Comparison of ENCODE assay signal across 8 cellular contexts in the genomic region with DNA sequence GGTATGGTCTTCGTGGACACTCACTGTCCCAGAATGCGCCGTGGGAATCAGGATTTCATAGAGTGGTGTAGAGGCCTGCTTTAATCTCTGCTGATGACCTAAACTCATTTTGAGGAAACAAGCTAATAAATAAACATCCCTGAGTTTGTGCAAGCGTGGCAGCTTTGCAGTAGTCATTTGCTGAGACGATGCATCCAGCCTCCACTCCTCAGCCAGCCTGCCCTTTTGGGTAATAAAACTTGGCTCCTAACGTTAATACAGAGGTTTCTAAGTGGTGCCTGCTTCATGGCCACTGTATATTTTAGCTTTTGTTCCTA. TPM values are rescaled to one million over a fixed set of nuclear protein-coding genes. Genes with fewer than 3 reads are reported as not detected.
DNase-seq lines count a peak whose midpoint lies in the region; ATAC-seq, FAIRE-seq and TF ChIP-seq lines count a peak whose summit lies in the region.

No MANE protein-coding gene starts in this region.

- no peaks in the 10 kb centered on the region for H3K36me3 ChIP-seq in right atrium auricular region
- no peaks in the 10 kb centered on the region for H3K36me3 ChIP-seq in astrocyte (ENCODE audit: insufficient read depth, low read length)
- peaks cover 0 to under 1% of the 10 kb centered on the region in 2 experiments for H3K36me3 ChIP-seq in mesenchymal stem cell (ENCODE audit: control insufficient read depth in 1 of 2, insufficient read depth in 2 of 2, low read depth in 1 of 2, low read length in 2 of 2)

- no peak overlapping the region for H4K91ac ChIP-seq in mesenchymal stem cell (ENCODE audit: low read length)

- peak overlapping the region; percentile 90 for H3K4me2 ChIP-seq in astrocyte (ENCODE audit: low read length)
- H3K4me2 ChIP-seq in mesenchymal stem cell (ENCODE audit: low read length, poor library complexity, severe bottlenecking): peak overlapping the region; percentile 89

- H3K23ac ChIP-seq in mesenchymal stem cell (ENCODE audit: low read length in 2 of 2): peak overlapping the region in 1 of 2 experiments; percentile 91

- H3K79me2 ChIP-seq in astrocyte (ENCODE audit: insufficient read depth, low read length): peaks cover 13% of the 10 kb centered on the region

- no peak for FAIRE-seq in astrocyte (lab: Jason Lieb, UNC)

- H3K27me3 ChIP-seq in right atrium auricular region: no peaks in the 10 kb centered on the region
- H3K27me3 ChIP-seq in astrocyte (ENCODE audit: insufficient read depth, low read length): no peaks in the 10 kb centered on the region
- no peaks in the 10 kb centered on the region for H3K27me3 ChIP-seq in mesenchymal stem cell (ENCODE audit: control insufficient read depth in 1 of 2, insufficient read depth in 1 of 2, low read length in 2 of 2)

- no peak overlapping the region for H3K4ac ChIP-seq in mesenchymal stem cell (ENCODE audit: low read depth in 1 of 2, low read length in 2 of 2)

- no peak overlapping the region for H2AK5ac ChIP-seq in mesenchymal stem cell (ENCODE audit: low read length, severe bottlenecking)

- no peak for DNase-seq in right atrium auricular region (ENCODE audit: low spot score)
- DNase-seq in left ventricle myocardium superior: no peak
- DNase-seq in astrocyte (ENCODE audit: low read depth): no peak
- no peak for DNase-seq in mesenchymal stem cell
- DNase-seq in COLO829 (ENCODE audit: low spot score): no peak
- no peak for DNase-seq in NCI-H1930 (lab: John Stamatoyannopoulos, UW)
- DNase-seq in occipital lobe (lab: John Stamatoyannopoulos, UW): no peak

- no peak overlapping the region for H4K8ac ChIP-seq in mesenchymal stem cell (ENCODE audit: low read length)

- H3K79me1 ChIP-seq in mesenchymal stem cell (replicated peaks; ENCODE audit: low read length, poor library complexity, severe bottlenecking): peaks cover 16% of the 10 kb centered on the region

- peak overlapping the region; percentile 88 for H3K4me3 Mint-ChIP-seq in astrocyte (ENCODE audit: unreplicated experiment)

- H4K20me1 ChIP-seq in astrocyte (ENCODE audit: insufficient read depth, low read length): peaks cover 19% of the 10 kb centered on the region

- no peak overlapping the region for H2BK120ac ChIP-seq in mesenchymal stem cell (ENCODE audit: low read depth, low read length)

- no peak for TF ChIP-seq CTCF in right atrium auricular region (IDR thresholded peaks at IDR 0.05)
- no peak for TF ChIP-seq CTCF in astrocyte (IDR thresholded peaks at IDR 0.05; ENCODE audit: insufficient read depth, low read depth, low read length)

- no peaks in the 10 kb centered on the region for H3K9me3 ChIP-seq in right atrium auricular region
- no peaks in the 10 kb centered on the region for H3K9me3 ChIP-seq in astrocyte (ENCODE audit: insufficient read depth, low read depth, low read length)
- no peaks in the 10 kb centered on the region for H3K9me3 ChIP-seq in mesenchymal stem cell (ENCODE audit: control insufficient read depth, low read length)

- intact Hi-C loops in left ventricle myocardium superior (cut with micrococcal nuclease): no loop called here

- H2BK12ac ChIP-seq in mesenchymal stem cell (ENCODE audit: low read length in 2 of 2): no peak overlapping the region

- H3K9ac ChIP-seq in astrocyte (ENCODE audit: low read length) (no peak overlapping the region), mesenchymal stem cell (ENCODE audit: low read length) (no peak overlapping the region)

- no peak overlapping the region for H3K27ac Mint-ChIP-seq in astrocyte (ENCODE audit: unreplicated experiment)

- H2BK5ac ChIP-seq in mesenchymal stem cell (ENCODE audit: low read depth, low read length, poor library complexity, severe bottlenecking): no peak overlapping the region

- H3K27ac ChIP-seq in right atrium auricular region (peak overlapping the region; percentile 93 to 95), astrocyte (ENCODE audit: low read depth, low read length) (no peak overlapping the region), mesenchymal stem cell (ENCODE audit: low read length, poor library complexity, severe bottlenecking) (no peak overlapping the region)

- H3K9me3 Mint-ChIP-seq in astrocyte (ENCODE audit: unreplicated experiment): no peaks in the 10 kb centered on the region

- H3K4me3 ChIP-seq in right atrium auricular region (peak overlapping the region in 1 of 2 donors; percentile 92), astrocyte (ENCODE audit: insufficient read depth, low read depth, low read length) (no peak overlapping the region), mesenchymal stem cell (ENCODE audit: insufficient read depth in 1 of 2, low read depth in 1 of 2, low read length in 2 of 2) (peak overlapping the region; percentile 62 to 82)

- peaks cover 0 to 34% of the 10 kb centered on the region in 2 donors for H3K4me1 ChIP-seq in right atrium auricular region
- no peaks in the 10 kb centered on the region for H3K4me1 ChIP-seq in astrocyte (ENCODE audit: insufficient read depth, low read length)
- peaks cover 22% of the 10 kb centered on the region for H3K4me1 ChIP-seq in mesenchymal stem cell (ENCODE audit: control insufficient read depth, insufficient read depth, low read depth, low read length)

- H3K14ac ChIP-seq in mesenchymal stem cell (ENCODE audit: low read length in 2 of 2): peak overlapping the region in 1 of 2 experiments; percentile 82

- H3K36me3 Mint-ChIP-seq in astrocyte (ENCODE audit: low read depth, unreplicated experiment): peaks cover 6% of the 10 kb centered on the region

- peaks cover 10% of the 10 kb centered on the region for H3K4me1 Mint-ChIP-seq in astrocyte (ENCODE audit: low read depth, unreplicated experiment)

- 36% methylated on average over 5 of the region's 6 CpGs for WGBS in mesenchymal stem cell

- H3K18ac ChIP-seq in mesenchymal stem cell (ENCODE audit: low read depth in 1 of 2, low read length in 2 of 2): peak overlapping the region in 1 of 2 experiments; percentile 84

- ATAC-seq in left ventricle myocardium superior (no peak), GM21737 (IDR thresholded peaks at IDR 0.05; ENCODE audit: unreplicated experiment) (no peak)

- H2BK15ac ChIP-seq in mesenchymal stem cell (ENCODE audit: low read depth, poor library complexity, severe bottlenecking): no peak overlapping the region

- no peaks in the 10 kb centered on the region for H3K27me3 Mint-ChIP-seq in astrocyte (ENCODE audit: low read depth, unreplicated experiment)

- H2AFZ ChIP-seq in astrocyte (ENCODE audit: low read depth, low read length) (peak overlapping the region; percentile 88), mesenchymal stem cell (ENCODE audit: low read depth, low read length) (peak overlapping the region; percentile 42)

RNA-seq across cellular contexts. Expression of a gene that starts 1.3 kb away (rescaled TPM):
- total RNA-seq in right atrium auricular region: 1 to 10 TPM; 3.4 to 3.7 TPM
- 3.6 TPM for total RNA-seq in left ventricle myocardium superior
- 5.2 and 5.5 TPM in 2 replicates for total RNA-seq in astrocyte
- 4.3 TPM for polyA plus RNA-seq in mesenchymal stem cell (2013, experiment 1 of 2)
- 4.3 TPM for polyA plus RNA-seq in mesenchymal stem cell (2013, experiment 2 of 2)
- 42.0 TPM for total RNA-seq in occipital lobe

RNA-seq across cellular contexts. Expression of a gene that starts 1.5 kb away (rescaled TPM):
- total RNA-seq in right atrium auricular region (under 1 TPM in 1 of 2 donors, not detected in 1; 0.51 TPM), left ventricle myocardium superior (1.1 TPM), astrocyte (2.2 and 2.8 TPM in 2 replicates), occipital lobe (1.9 TPM)
- 1.4 TPM for polyA plus RNA-seq in mesenchymal stem cell (2013, experiment 1 of 2)
- polyA plus RNA-seq in mesenchymal stem cell (2013, experiment 2 of 2): 1.3 TPM

Comparison
In these comparisons a context has a peak if more than half of its experiments do, and no peak if none do; other contexts are left out.
1. H3K27ac ChIP-seq: peak in right atrium auricular region (2 of 2); none in astrocyte (single experiment) and mesenchymal stem cell (single experiment).